8 cellular contexts compared by ENCODE assay signal in the genomic region with DNA sequence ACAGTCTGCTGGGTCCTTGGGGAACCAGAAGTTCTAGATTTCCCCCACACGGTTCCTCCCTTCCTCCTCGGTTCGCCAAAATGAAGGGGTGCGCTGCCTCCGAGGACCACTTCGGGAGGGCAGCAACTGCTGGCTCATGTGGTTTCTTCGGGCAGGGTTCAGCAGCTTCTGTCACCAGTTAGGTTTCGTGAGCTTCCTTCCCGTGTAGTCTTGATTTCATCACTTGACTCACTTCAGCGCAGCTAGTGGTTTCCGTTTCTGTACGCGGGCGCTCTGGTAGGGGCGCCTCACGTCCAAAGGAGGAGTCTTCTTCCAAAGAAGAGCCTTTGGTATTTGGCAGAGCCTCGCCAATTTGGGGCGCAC. TPM values are rescaled to one million over a fixed set of nuclear protein-coding genes. Genes with fewer than 3 reads are reported as not detected.
DNase-seq lines count a peak whose midpoint lies in the region; ATAC-seq and TF ChIP-seq lines count a peak whose summit lies in the region.

No MANE protein-coding gene starts in this region.

- H3K9me3 ChIP-seq in neural cell (ENCODE audit: low read length) (no peaks in the 10 kb centered on the region), thymus (ENCODE audit: control insufficient read depth) (no peaks in the 10 kb centered on the region)

- WGBS in thymus: under 1% methylated on average over 18 of the region's 18 CpGs

- peak overlapping the region; percentile 47 for H3K4me3 ChIP-seq in fibroblast of the aortic adventitia (ENCODE audit: low read depth, low read length)
- H3K4me3 ChIP-seq in neural cell (ENCODE audit: low read length): peak overlapping the region; percentile 81
- H3K4me3 ChIP-seq in thymus (ENCODE audit: low read length): peak overlapping the region; percentile 54

- TF ChIP-seq EP300 in neural cell (conservative IDR thresholded peaks at IDR 0.05; ENCODE audit: poor library complexity, severe bottlenecking): no peak

- no peaks in the 10 kb centered on the region for H3K36me3 ChIP-seq in neural cell (ENCODE audit: insufficient read depth, low read length)
- H3K36me3 ChIP-seq in thymus (ENCODE audit: control insufficient read depth, insufficient read depth): no peaks in the 10 kb centered on the region

- no peak for TF ChIP-seq CTCF in fibroblast of the aortic adventitia (IDR thresholded peaks at IDR 0.05; ENCODE audit: insufficient read depth, low read length)
- no peak for TF ChIP-seq CTCF in neural cell (IDR thresholded peaks at IDR 0.05; ENCODE audit: poor library complexity, severe bottlenecking)

- H3K9me2 ChIP-seq in neural cell (ENCODE audit: insufficient read depth, low read length): no peaks in the 10 kb centered on the region

- no peaks in the 10 kb centered on the region for H4K20me1 ChIP-seq in neural cell (ENCODE audit: insufficient read depth)

- H3K27ac ChIP-seq in neural cell (ENCODE audit: low read length) (no peak overlapping the region), thymus (ENCODE audit: low read depth) (peak overlapping the region; percentile 53)

- no peaks in the 10 kb centered on the region for H3K79me2 ChIP-seq in neural cell (replicated peaks; ENCODE audit: insufficient read depth, low read length)

- peak overlapping the region; percentile 53 for H3K9ac ChIP-seq in neural cell (ENCODE audit: low read length)

- DNase-seq in DMS 273 (lab: John Stamatoyannopoulos, UW; ENCODE audit: unreplicated experiment) (peak; percentile 43), DMS 273 treated with DMSO at 0.1 percent for 48 hours (lab: John Stamatoyannopoulos, UW) (no peak), NCI-H2107 treated with DMSO at 0.1 percent for 48 hours (lab: John Stamatoyannopoulos, UW; ENCODE audit: unreplicated experiment) (peak; percentile 28), fibroblast of the aortic adventitia (ENCODE audit: low read depth) (peak; percentile 22)
- DNase-seq in activated T-cell treated with anti-CD3 and anti-CD28 coated beads, Interleukin-2, amount 50 U/mL, for 1 hour: peak; percentile 43

- no peak overlapping the region for H3K4me2 ChIP-seq in neural cell (ENCODE audit: low read length)

- H2AFZ ChIP-seq in neural cell (ENCODE audit: low read depth, low read length): peak overlapping the region; percentile 31

- TF ChIP-seq RAD21 in neural cell (conservative IDR thresholded peaks at IDR 0.05): no peak

- H3F3A ChIP-seq in neural cell (ENCODE audit: insufficient read depth, low read length, poor library complexity, severe bottlenecking): no peaks in the 10 kb centered on the region

- peaks cover 45% of the 10 kb centered on the region for H3K27me3 ChIP-seq in neural cell (ENCODE audit: insufficient read depth, low read depth, low read length)
- peaks cover 11% of the 10 kb centered on the region for H3K27me3 ChIP-seq in thymus (ENCODE audit: control insufficient read depth, insufficient read depth)

- peaks cover 15% of the 10 kb centered on the region for H3K4me1 ChIP-seq in thymus (ENCODE audit: control insufficient read depth, insufficient read depth, low read length)

- peak; percentile 96 for ATAC-seq in HG02759 (IDR thresholded peaks at IDR 0.05; ENCODE audit: unreplicated experiment)

TF ChIP-seq in neural cell, 6 proteins besides CTCF, POLR2A, EP300 and RAD21:
- TF ChIP-seq EZH2 (IDR thresholded peaks at IDR 0.05; ENCODE audit: borderline replicate concordance, insufficient read depth, low read length, poor library complexity, severe bottlenecking): no peak
- TF ChIP-seq POLR2AphosphoS5 (IDR thresholded peaks at IDR 0.05): no peak
- no peak for TF ChIP-seq MXI1 (conservative IDR thresholded peaks at IDR 0.05; ENCODE audit: poor library complexity, severe bottlenecking)
- no peak for TF ChIP-seq REST (IDR thresholded peaks at IDR 0.05; ENCODE audit: borderline replicate concordance)
- no peak for TF ChIP-seq SMC3 (conservative IDR thresholded peaks at IDR 0.05; ENCODE audit: poor library complexity)
- TF ChIP-seq TAF1 (IDR thresholded peaks at IDR 0.05; ENCODE audit: low read depth): no peak

RNA-seq across cellular contexts. Expression of gene GALNT3, which starts 0.5 kb away (rescaled TPM):
- total RNA-seq in fibroblast of the aortic adventitia (ENCODE audit: low replicate concordance): 0.49 and 3.1 TPM in 2 replicates
- polyA plus RNA-seq in neural cell (3.7 and 7.4 TPM in 2 replicates), thymus (18.9 TPM)
- polyA minus RNA-seq in neural cell: 2.5 and 3.9 TPM in 2 replicates
